In the genomic region with DNA sequence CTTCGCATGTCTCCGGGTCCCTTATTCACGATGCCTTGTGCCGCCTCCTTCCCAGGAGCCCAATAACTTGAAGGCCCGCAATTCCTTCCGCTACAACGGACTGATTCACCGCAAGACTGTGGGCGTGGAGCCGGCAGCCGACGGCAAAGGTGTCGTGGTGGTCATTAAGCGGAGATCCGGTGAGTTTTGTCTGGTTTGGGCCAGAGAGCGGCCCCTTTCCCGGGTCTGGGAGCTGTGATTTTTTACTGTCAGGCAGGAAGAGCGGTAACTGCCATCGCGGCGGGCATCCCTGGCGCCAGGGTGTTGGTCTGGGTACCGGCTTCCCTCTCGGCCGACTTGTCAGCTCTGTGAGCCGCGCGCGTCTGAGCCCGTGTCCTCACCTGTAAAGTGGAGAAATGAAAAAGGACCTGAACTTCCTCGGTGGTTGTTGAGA, we compare ENCODE assay signal across 1 cellular context.
TF ChIP-seq lines count a peak whose summit lies in the region.

No MANE protein-coding gene starts in this region.

TF ChIP-seq in GM12878, 131 proteins besides CTCF, POLR2A, EP300 and RAD21:
- TF ChIP-seq BCL11A (IDR thresholded peaks at IDR 0.05; ENCODE audit: low read depth, low read length), result no peak
- TF ChIP-seq JUNB (IDR thresholded peaks at IDR 0.05), result no peak
- TF ChIP-seq PAX5 (IDR thresholded peaks at IDR 0.05; ENCODE audit: borderline replicate concordance, low read depth, low read length), result 0 out of 2 replicates have a peak, but pooled peaks have one; percentile 20
- TF ChIP-seq CEBPB (IDR thresholded peaks at IDR 0.05; ENCODE audit: borderline replicate concordance in 1 of 2, low read depth in 2 of 2, low read length in 2 of 2), result no peak
- TF ChIP-seq, protein P1, sequence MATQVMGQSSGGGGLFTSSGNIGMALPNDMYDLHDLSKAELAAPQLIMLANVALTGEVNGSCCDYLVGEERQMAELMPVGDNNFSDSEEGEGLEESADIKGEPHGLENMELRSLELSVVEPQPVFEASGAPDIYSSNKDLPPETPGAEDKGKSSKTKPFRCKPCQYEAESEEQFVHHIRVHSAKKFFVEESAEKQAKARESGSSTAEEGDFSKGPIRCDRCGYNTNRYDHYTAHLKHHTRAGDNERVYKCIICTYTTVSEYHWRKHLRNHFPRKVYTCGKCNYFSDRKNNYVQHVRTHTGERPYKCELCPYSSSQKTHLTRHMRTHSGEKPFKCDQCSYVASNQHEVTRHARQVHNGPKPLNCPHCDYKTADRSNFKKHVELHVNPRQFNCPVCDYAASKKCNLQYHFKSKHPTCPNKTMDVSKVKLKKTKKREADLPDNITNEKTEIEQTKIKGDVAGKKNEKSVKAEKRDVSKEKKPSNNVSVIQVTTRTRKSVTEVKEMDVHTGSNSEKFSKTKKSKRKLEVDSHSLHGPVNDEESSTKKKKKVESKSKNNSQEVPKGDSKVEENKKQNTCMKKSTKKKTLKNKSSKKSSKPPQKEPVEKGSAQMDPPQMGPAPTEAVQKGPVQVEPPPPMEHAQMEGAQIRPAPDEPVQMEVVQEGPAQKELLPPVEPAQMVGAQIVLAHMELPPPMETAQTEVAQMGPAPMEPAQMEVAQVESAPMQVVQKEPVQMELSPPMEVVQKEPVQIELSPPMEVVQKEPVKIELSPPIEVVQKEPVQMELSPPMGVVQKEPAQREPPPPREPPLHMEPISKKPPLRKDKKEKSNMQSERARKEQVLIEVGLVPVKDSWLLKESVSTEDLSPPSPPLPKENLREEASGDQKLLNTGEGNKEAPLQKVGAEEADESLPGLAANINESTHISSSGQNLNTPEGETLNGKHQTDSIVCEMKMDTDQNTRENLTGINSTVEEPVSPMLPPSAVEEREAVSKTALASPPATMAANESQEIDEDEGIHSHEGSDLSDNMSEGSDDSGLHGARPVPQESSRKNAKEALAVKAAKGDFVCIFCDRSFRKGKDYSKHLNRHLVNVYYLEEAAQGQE (IDR thresholded peaks at IDR 0.05; ENCODE audit: low read depth, low read length), result no peak
- TF ChIP-seq PAX8 (IDR thresholded peaks at IDR 0.05), result no peak
